ENCODE assay signal across 8 cellular contexts in the genomic region with DNA sequence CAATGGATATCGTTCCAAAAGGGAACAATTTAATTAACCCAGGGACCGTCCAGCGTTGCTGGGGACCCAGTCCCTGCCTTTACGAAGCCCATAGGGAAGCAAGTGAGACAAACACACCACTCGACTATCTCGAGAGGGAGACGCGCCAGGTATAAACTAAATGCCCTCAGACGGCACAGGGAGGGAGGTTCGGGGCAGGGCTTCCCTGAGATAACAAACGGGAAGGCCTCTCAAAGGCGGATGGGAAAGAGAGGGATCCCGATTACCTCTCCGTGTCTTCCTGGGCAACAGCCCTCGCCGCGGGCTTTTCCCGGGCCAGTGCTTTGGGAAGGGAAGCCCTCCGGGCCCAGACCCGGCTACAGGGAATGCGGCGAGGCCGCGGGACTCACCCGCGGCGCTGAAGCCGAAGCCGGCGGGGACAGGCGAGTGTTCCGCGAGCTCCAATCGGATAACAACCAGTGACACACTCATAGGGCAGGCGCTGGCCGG. TPM values are rescaled to one million over a fixed set of nuclear protein-coding genes. Genes with fewer than 3 reads are reported as not detected.
DNase-seq lines count a peak whose midpoint lies in the region; ATAC-seq and TF ChIP-seq lines count a peak whose summit lies in the region.

No MANE protein-coding gene starts in this region.

- H3K9me2 ChIP-seq in neural cell (ENCODE audit: insufficient read depth, low read length), result no peaks in the 10 kb centered on the region

- H3K27me3 Mint-ChIP-seq in endothelial cell (ENCODE audit: unreplicated experiment), result no peaks in the 10 kb centered on the region

- no peak for TF ChIP-seq EP300 in neural cell (conservative IDR thresholded peaks at IDR 0.05; ENCODE audit: poor library complexity, severe bottlenecking)

- H3K9me3 ChIP-seq in Panc1 (ENCODE audit: control insufficient read depth, insufficient read depth, low read depth, low read length) (no peaks in the 10 kb centered on the region), neural cell (ENCODE audit: low read length) (no peaks in the 10 kb centered on the region)

- DNase-seq in HFF-Myc (ENCODE audit: extremely low read depth, low read depth) (no peak), Panc1 (ENCODE audit: low read depth, low spot score) (no peak), endothelial cell (ENCODE audit: low spot score) (no peak), COLO668 (lab: John Stamatoyannopoulos, UW; ENCODE audit: unreplicated experiment) (no peak)

- H3K36me3 ChIP-seq in Panc1 (ENCODE audit: control insufficient read depth, insufficient read depth, low read length) (peaks cover 6% of the 10 kb centered on the region; the same call in 1 of the 2 replicates), neural cell (ENCODE audit: insufficient read depth, low read length) (no peaks in the 10 kb centered on the region)

- peak overlapping the region; percentile 87 for H3K9ac ChIP-seq in neural cell (ENCODE audit: low read length)

- H3K27me3 ChIP-seq in Panc1 (ENCODE audit: control insufficient read depth, insufficient read depth, low read length), result no peaks in the 10 kb centered on the region
- no peaks in the 10 kb centered on the region for H3K27me3 ChIP-seq in neural cell (ENCODE audit: insufficient read depth, low read depth, low read length)

- H3K9me3 Mint-ChIP-seq in endothelial cell (ENCODE audit: unreplicated experiment), result no peaks in the 10 kb centered on the region

- intact Hi-C loops in Panc1 (cut with micrococcal nuclease; ENCODE audit: unreplicated experiment), result no loop called here

- H3K27ac ChIP-seq in Panc1 (ENCODE audit: low read length) (peak overlapping the region; percentile 97), neural cell (ENCODE audit: low read length) (peak overlapping the region; percentile 64)

- ATAC-seq in Panc1 (peak; percentile 49), GM19328 (IDR thresholded peaks at IDR 0.05; ENCODE audit: unreplicated experiment) (no peak), HG02678 (IDR thresholded peaks at IDR 0.05; ENCODE audit: unreplicated experiment) (no peak)

- peak overlapping the region; percentile 82 for H3K4me3 ChIP-seq in GM12875 (ENCODE audit: low read depth, low read length)
- peak overlapping the region; percentile 71 for H3K4me3 ChIP-seq in HFF-Myc (replicated peaks; ENCODE audit: low read depth, low read length)
- peak overlapping the region; percentile 80 to 95 for H3K4me3 ChIP-seq in Panc1 (ENCODE audit: low read depth in 2 of 2, low read length in 2 of 2)
- H3K4me3 ChIP-seq in neural cell (ENCODE audit: low read length), result peak overlapping the region; percentile 71

- no TSS peak for BruUV-seq in Panc1 (replicated peaks; lab: Mats Ljungman, UMichigan)

- no peaks in the 10 kb centered on the region for H3F3A ChIP-seq in neural cell (ENCODE audit: insufficient read depth, low read length, poor library complexity, severe bottlenecking)

- peaks cover 12% of the 10 kb centered on the region for H3K36me3 Mint-ChIP-seq in endothelial cell (ENCODE audit: low read depth, unreplicated experiment)

- no peaks in the 10 kb centered on the region for H4K20me1 ChIP-seq in neural cell (ENCODE audit: insufficient read depth)

- peaks cover 29% of the 10 kb centered on the region for H3K79me2 ChIP-seq in neural cell (replicated peaks; ENCODE audit: insufficient read depth, low read length)

- in situ Hi-C loops in Panc1 (cut with HindIII; ENCODE audit: low pct_unique_long_range_greater_than_20kb, low sequenced_read_pairs), result loop anchor here (25.0 kb wide), 1 partner anchor 98 kb away; a partner anchor contains a TSS

- TF ChIP-seq RAD21 in neural cell (conservative IDR thresholded peaks at IDR 0.05), result no peak

- TF ChIP-seq CTCF in GM12875 (IDR thresholded peaks at IDR 0.05; ENCODE audit: borderline replicate concordance, insufficient read depth, low read depth, low read length) (no peak), HFF-Myc (IDR thresholded peaks at IDR 0.05; ENCODE audit: low read depth, low read length, missing control alignments) (no peak), Panc1 (IDR thresholded peaks at IDR 0.05) (no peak), endothelial cell (IDR thresholded peaks at IDR 0.05; ENCODE audit: unreplicated experiment) (no peak), neural cell (IDR thresholded peaks at IDR 0.05; ENCODE audit: poor library complexity, severe bottlenecking) (no peak)

- H3K27ac Mint-ChIP-seq in endothelial cell (ENCODE audit: unreplicated experiment), result peak overlapping the region; percentile 94

- H3K4me2 ChIP-seq in neural cell (ENCODE audit: low read length), result peak overlapping the region; percentile 92

- H3K4me3 Mint-ChIP-seq in endothelial cell (ENCODE audit: unreplicated experiment), result peak overlapping the region; percentile 99

- peaks cover 18% of the 10 kb centered on the region; the same call in 1 of the 2 replicates for H3K4me1 ChIP-seq in Panc1 (ENCODE audit: control insufficient read depth, insufficient read depth, low read length)

- H3K4me1 Mint-ChIP-seq in endothelial cell (ENCODE audit: unreplicated experiment), result peaks cover 25% of the 10 kb centered on the region

- H2AFZ ChIP-seq in neural cell (ENCODE audit: low read depth, low read length), result peak overlapping the region; percentile 21

- POLR2A ChIA-PET in Panc1 (lab: Charles Lee), result interaction anchor here (0.6 to 0.9 kb wide), 4 partner anchors 62 to 357 kb away, joined by 3 to 14 read pairs (median 4); no protein-coding TSS in a partner anchor

- CTCF ChIA-PET in Panc1 (lab: Charles Lee), result interaction anchor here (0.6 kb wide), 1 partner anchor 306 kb away, joined by 7 read pairs; no protein-coding TSS in a partner anchor

TF ChIP-seq in neural cell, 6 proteins besides CTCF, POLR2A, EP300 and RAD21:
- TF ChIP-seq POLR2AphosphoS5 (IDR thresholded peaks at IDR 0.05) (no peak), MXI1 (conservative IDR thresholded peaks at IDR 0.05; ENCODE audit: poor library complexity, severe bottlenecking) (no peak), EZH2 (IDR thresholded peaks at IDR 0.05; ENCODE audit: borderline replicate concordance, insufficient read depth, low read length, poor library complexity, severe bottlenecking) (no peak), TAF1 (IDR thresholded peaks at IDR 0.05; ENCODE audit: low read depth) (no peak), SMC3 (conservative IDR thresholded peaks at IDR 0.05; ENCODE audit: poor library complexity) (no peak)
- TF ChIP-seq, protein P1, sequence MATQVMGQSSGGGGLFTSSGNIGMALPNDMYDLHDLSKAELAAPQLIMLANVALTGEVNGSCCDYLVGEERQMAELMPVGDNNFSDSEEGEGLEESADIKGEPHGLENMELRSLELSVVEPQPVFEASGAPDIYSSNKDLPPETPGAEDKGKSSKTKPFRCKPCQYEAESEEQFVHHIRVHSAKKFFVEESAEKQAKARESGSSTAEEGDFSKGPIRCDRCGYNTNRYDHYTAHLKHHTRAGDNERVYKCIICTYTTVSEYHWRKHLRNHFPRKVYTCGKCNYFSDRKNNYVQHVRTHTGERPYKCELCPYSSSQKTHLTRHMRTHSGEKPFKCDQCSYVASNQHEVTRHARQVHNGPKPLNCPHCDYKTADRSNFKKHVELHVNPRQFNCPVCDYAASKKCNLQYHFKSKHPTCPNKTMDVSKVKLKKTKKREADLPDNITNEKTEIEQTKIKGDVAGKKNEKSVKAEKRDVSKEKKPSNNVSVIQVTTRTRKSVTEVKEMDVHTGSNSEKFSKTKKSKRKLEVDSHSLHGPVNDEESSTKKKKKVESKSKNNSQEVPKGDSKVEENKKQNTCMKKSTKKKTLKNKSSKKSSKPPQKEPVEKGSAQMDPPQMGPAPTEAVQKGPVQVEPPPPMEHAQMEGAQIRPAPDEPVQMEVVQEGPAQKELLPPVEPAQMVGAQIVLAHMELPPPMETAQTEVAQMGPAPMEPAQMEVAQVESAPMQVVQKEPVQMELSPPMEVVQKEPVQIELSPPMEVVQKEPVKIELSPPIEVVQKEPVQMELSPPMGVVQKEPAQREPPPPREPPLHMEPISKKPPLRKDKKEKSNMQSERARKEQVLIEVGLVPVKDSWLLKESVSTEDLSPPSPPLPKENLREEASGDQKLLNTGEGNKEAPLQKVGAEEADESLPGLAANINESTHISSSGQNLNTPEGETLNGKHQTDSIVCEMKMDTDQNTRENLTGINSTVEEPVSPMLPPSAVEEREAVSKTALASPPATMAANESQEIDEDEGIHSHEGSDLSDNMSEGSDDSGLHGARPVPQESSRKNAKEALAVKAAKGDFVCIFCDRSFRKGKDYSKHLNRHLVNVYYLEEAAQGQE (IDR thresholded peaks at IDR 0.05; ENCODE audit: borderline replicate concordance), result no peak

RNA-seq across cellular contexts. Expression of a gene that starts 0.4 kb away (rescaled TPM):
- total RNA-seq in Panc1 (2021; ENCODE audit: unreplicated experiment) (19.6 TPM), endothelial cell (ENCODE audit: unreplicated experiment) (22.0 TPM)
- polyA plus RNA-seq in Panc1 (2012; ENCODE audit: insufficient read length), result 15.7 TPM
- polyA plus RNA-seq in neural cell, result 23.4 and 28.5 TPM in 2 replicates
- polyA minus RNA-seq in neural cell, result 50.4 and 53.0 TPM in 2 replicates

RNA-seq across cellular contexts. Expression of a gene that starts 0.5 kb away (rescaled TPM):
- total RNA-seq in Panc1 (2021; ENCODE audit: unreplicated experiment) (30.8 TPM), endothelial cell (ENCODE audit: unreplicated experiment) (26.8 TPM)
- polyA plus RNA-seq in Panc1 (2012; ENCODE audit: insufficient read length), result 17.4 TPM
- 25.7 and 27.0 TPM in 2 replicates for polyA plus RNA-seq in neural cell
- 29.2 and 31.6 TPM in 2 replicates for polyA minus RNA-seq in neural cell
